In genomic region chr3:34198309-34198708, GRCh38 we compare ENCODE assay signal across 16 cellular contexts.
DNase-seq lines count a peak whose midpoint lies in the region; ATAC-seq and TF ChIP-seq lines count a peak whose summit lies in the region.
"Had no signal": no experiment of that assay in that cellular context is flagged by ENCODE, and none has a peak within 500 bp of the region (broad histone marks: within the 10 kb centered on the region; RNA-seq: fewer than 3 reads in every experiment).

No MANE protein-coding gene starts in this region.

- no peaks in the 10 kb centered on the region for H3K4me1 ChIP-seq in adrenal gland (replicated peaks in 1 of 2)
- H3K4me1 ChIP-seq: suprapubic skin had no signal

- H3K4me1 Mint-ChIP-seq in osteocyte (ENCODE audit: unreplicated experiment) (peaks cover 81% of the 10 kb centered on the region), glutamatergic neuron (ENCODE audit: low read depth, unreplicated experiment) (peaks cover 4% of the 10 kb centered on the region)
- H3K4me1 Mint-ChIP-seq: activated naive CD4-positive, alpha-beta T cell treated with anti-CD3 and anti-CD28 coated beads, Interleukin-2, amount 50 U/mL, for 24 hours; endodermal cell had no signal

- WGBS in adrenal gland, 4 donors, result 62 to 81% (median 73%) methylated on average over 1 of the region's 1 CpG

- no peaks in the 10 kb centered on the region for H3K27me3 ChIP-seq in adrenal gland
- H3K27me3 ChIP-seq: suprapubic skin had no signal

- H3K27me3 Mint-ChIP-seq in osteocyte (ENCODE audit: unreplicated experiment) (no peaks in the 10 kb centered on the region), glutamatergic neuron (ENCODE audit: unreplicated experiment) (no peaks in the 10 kb centered on the region)

- H3K4me3 ChIP-seq in adrenal gland, result no peak overlapping the region
- H3K4me3 ChIP-seq: SK-N-MC, suprapubic skin had no signal

- H3K9me3 ChIP-seq in adrenal gland (replicated peaks in 1 of 3), result no peaks in the 10 kb centered on the region
- H3K9me3 ChIP-seq: suprapubic skin had no signal

- DNase-seq in osteocyte (ENCODE audit: extremely low spot score, unreplicated experiment), result no peak
- no peak for DNase-seq in T-helper 9 cell
- DNase-seq in glutamatergic neuron, result no peak
- no peak for DNase-seq in adrenal gland
- DNase-seq: endodermal cell, foreskin melanocyte, GF-D8, small intestine, WERI-Rb-1 had no signal

- no peaks in the 10 kb centered on the region for H3K36me3 ChIP-seq in adrenal gland (replicated peaks in 1 of 2)
- H3K36me3 ChIP-seq: suprapubic skin, WERI-Rb-1 had no signal

- H3K4me3 Mint-ChIP-seq in osteocyte (ENCODE audit: unreplicated experiment) (no peak overlapping the region), glutamatergic neuron (ENCODE audit: unreplicated experiment) (no peak overlapping the region)
- H3K4me3 Mint-ChIP-seq: activated naive CD4-positive, alpha-beta T cell treated with anti-CD3 and anti-CD28 coated beads, Interleukin-2, amount 50 U/mL, for 24 hours; central memory CD8-positive, alpha-beta T cell; endodermal cell had no signal

- peak overlapping the region; percentile 70 for H3K27ac Mint-ChIP-seq in osteocyte (ENCODE audit: unreplicated experiment)
- no peak overlapping the region for H3K27ac Mint-ChIP-seq in glutamatergic neuron (ENCODE audit: unreplicated experiment)
- H3K27ac Mint-ChIP-seq: activated naive CD4-positive, alpha-beta T cell treated with anti-CD3 and anti-CD28 coated beads, Interleukin-2, amount 50 U/mL, for 24 hours; endodermal cell had no signal

- no peaks in the 10 kb centered on the region for H3K9me3 Mint-ChIP-seq in osteocyte (ENCODE audit: unreplicated experiment)
- H3K9me3 Mint-ChIP-seq in glutamatergic neuron (ENCODE audit: unreplicated experiment), result no peaks in the 10 kb centered on the region
- H3K9me3 Mint-ChIP-seq: activated naive CD4-positive, alpha-beta T cell treated with anti-CD3 and anti-CD28 coated beads, Interleukin-2, amount 50 U/mL, for 24 hours; central memory CD8-positive, alpha-beta T cell; endodermal cell had no signal

- H3K36me3 Mint-ChIP-seq in osteocyte (ENCODE audit: unreplicated experiment) (peaks cover 50% of the 10 kb centered on the region), glutamatergic neuron (ENCODE audit: unreplicated experiment) (no peaks in the 10 kb centered on the region)
- H3K36me3 Mint-ChIP-seq: activated naive CD4-positive, alpha-beta T cell treated with anti-CD3 and anti-CD28 coated beads, Interleukin-2, amount 50 U/mL, for 24 hours had no signal

- no peak for TF ChIP-seq POLR2A in adrenal gland (IDR thresholded peaks at IDR 0.05)

- H3K27ac ChIP-seq in adrenal gland, result no peak overlapping the region
- H3K27ac ChIP-seq: SK-N-MC, suprapubic skin, WERI-Rb-1 had no signal

- ATAC-seq in GM18907 (IDR thresholded peaks at IDR 0.05; ENCODE audit: unreplicated experiment), result peak; percentile 55
- peak; percentile 52 for ATAC-seq in GM21576 (IDR thresholded peaks at IDR 0.05; ENCODE audit: unreplicated experiment)
- peak; percentile 48 for ATAC-seq in HG03342 (IDR thresholded peaks at IDR 0.05; ENCODE audit: unreplicated experiment)

- intact Hi-C loops in adrenal gland (cut with DNase I), result no loop called here

- TF ChIP-seq CTCF in osteocyte (IDR thresholded peaks at IDR 0.05), result no peak
- TF ChIP-seq CTCF in glutamatergic neuron (IDR thresholded peaks at IDR 0.05; ENCODE audit: partially characterized antibody, unreplicated experiment), result no peak
- TF ChIP-seq CTCF in adrenal gland (IDR thresholded peaks at IDR 0.05), result no peak
